23 cellular contexts compared by ENCODE assay signal in genomic region chr14:57212919-57213318, GRCh38.
"Had no signal": no experiment of that assay in that cellular context is flagged by ENCODE, and none has a peak within 500 bp of the region (broad histone marks: within the 10 kb centered on the region; RNA-seq: fewer than 3 reads in every experiment).

No MANE protein-coding gene starts in this region.

- ATAC-seq: activated CD8-positive, alpha-beta T cell treated with anti-CD3 and anti-CD28 coated beads, Interleukin-2, amount 10 ng/mL, durations not matched to agents 7 days and 5 days; activated T-cell treated with anti-CD3 and anti-CD28 coated beads, Interleukin-2, amount 50 U/mL, for 4 hours; gastrocnemius medialis; left ventricle myocardium superior; mucosa of descending colon; naive thymus-derived CD4-positive, alpha-beta T cell; right cardiac atrium had no signal

- H3K4me1 ChIP-seq: ascending aorta, gastrocnemius medialis, neural progenitor cell, prostate gland, stomach had no signal

- H3K9me3 ChIP-seq: ascending aorta, gastrocnemius medialis, mucosa of descending colon, prostate gland, stomach had no signal

- H3K4me3 Mint-ChIP-seq: activated CD8-positive, alpha-beta T cell treated with anti-CD3 and anti-CD28 coated beads, Interleukin-2, amount 10 ng/mL, durations not matched to agents 7 days and 5 days; activated T-cell treated with anti-CD3 and anti-CD28 coated beads, Interleukin-2, amount 50 U/mL, for 4 hours; naive thymus-derived CD4-positive, alpha-beta T cell; neural progenitor cell; T-helper 2 cell treated with Interferon-gamma antibody and Interleukin-4, amounts not matched to agents 5 μg/mL and 100 μg/mL, for 36 hours; type B pancreatic cell had no signal

- H3K27me3 ChIP-seq: ascending aorta, cardiac muscle cell, gastrocnemius medialis, neural progenitor cell, stomach had no signal

- H3K4me3 ChIP-seq: ascending aorta, cardiac muscle cell, gastrocnemius medialis, mucosa of descending colon, neural progenitor cell, prostate gland, skin epidermis, stomach had no signal

- H3K27ac ChIP-seq: ascending aorta, cardiac muscle cell, epithelial cell of prostate, gastrocnemius medialis, neural progenitor cell, prostate gland, skin epidermis, stomach had no signal

- H3K4me1 Mint-ChIP-seq: naive thymus-derived CD4-positive, alpha-beta T cell; neural progenitor cell had no signal

- H3K9ac ChIP-seq: neural progenitor cell had no signal

- H3K27me3 Mint-ChIP-seq: naive thymus-derived CD4-positive, alpha-beta T cell; type B pancreatic cell had no signal

- DNase-seq: activated CD4-positive, alpha-beta T cell treated with anti-CD3 and anti-CD28 coated beads for 48 hours; activated CD4-positive, CD25-positive, alpha-beta regulatory T cell; activated CD8-positive, alpha-beta T cell treated with anti-CD3 and anti-CD28 coated beads, Interleukin-2, amount 10 ng/mL, durations not matched to agents 7 days and 5 days; activated naive CD4-positive, alpha-beta T cell treated with anti-CD3 and anti-CD28 coated beads, Interleukin-2, amount 50 U/mL, for 16 hours; activated T-cell treated with anti-CD3 and anti-CD28 coated beads, Interleukin-2, amount 50 U/mL, for 4 hours; gastrocnemius medialis; head of caudate nucleus; left ventricle myocardium superior; mesenchymal stem cell; mucosa of descending colon; naive thymus-derived CD4-positive, alpha-beta T cell; right cardiac atrium; stimulated activated CD4-positive, alpha-beta T cell treated with anti-CD3 and anti-CD28 coated beads, Interleukin-15, amount 100 ng/mL, for 24 hours; stimulated activated CD4-positive, alpha-beta T cell treated with anti-CD3 and anti-CD28 coated beads, Interleukin-2, amount 100 ng/mL, for 48 hours; stomach had no signal

- H3K9me3 Mint-ChIP-seq: activated T-cell treated with anti-CD3 and anti-CD28 coated beads, Interleukin-2, amount 50 U/mL, for 4 hours; naive thymus-derived CD4-positive, alpha-beta T cell; neural progenitor cell; T-helper 2 cell treated with Interferon-gamma antibody and Interleukin-4, amounts not matched to agents 5 μg/mL and 100 μg/mL, for 36 hours; type B pancreatic cell had no signal

- H3K27ac Mint-ChIP-seq: activated CD8-positive, alpha-beta T cell treated with anti-CD3 and anti-CD28 coated beads, Interleukin-2, amount 10 ng/mL, durations not matched to agents 7 days and 5 days; neural progenitor cell; T-helper 2 cell treated with Interferon-gamma antibody and Interleukin-4, amounts not matched to agents 5 μg/mL and 100 μg/mL, for 36 hours; type B pancreatic cell had no signal

- H2AFZ ChIP-seq: neural progenitor cell had no signal

- H3K36me3 ChIP-seq: prostate gland had no signal

- H3K4me2 ChIP-seq: neural progenitor cell had no signal
